In genomic region chr1:70353641-70354331, GRCh38 we compare ENCODE assay signal across 1 cellular context.
TF ChIP-seq lines count a peak whose summit lies in the region.

No MANE protein-coding gene starts in this region.

TF ChIP-seq in IMR-90, 13 proteins besides CTCF, POLR2A, EP300 and RAD21:
- TF ChIP-seq USF2 (IDR thresholded peaks at IDR 0.05; ENCODE audit: low read depth, low read length) (no peak), BHLHE40 (IDR thresholded peaks at IDR 0.05; ENCODE audit: low read depth, low read length) (peak; percentile 45), MXI1 (IDR thresholded peaks at IDR 0.05; ENCODE audit: borderline replicate concordance, low read depth, low read length) (no peak), CHD1 (IDR thresholded peaks at IDR 0.05; ENCODE audit: low read depth, low read length) (peak; percentile 54; the same call in 1 of the 2 replicates), MAFK (IDR thresholded peaks at IDR 0.05; ENCODE audit: low read depth, low read length) (no peak), MAZ (IDR thresholded peaks at IDR 0.05; ENCODE audit: borderline replicate concordance, low read depth, low read length) (no peak)
